23 cellular contexts compared by ENCODE assay signal in the genomic region with DNA sequence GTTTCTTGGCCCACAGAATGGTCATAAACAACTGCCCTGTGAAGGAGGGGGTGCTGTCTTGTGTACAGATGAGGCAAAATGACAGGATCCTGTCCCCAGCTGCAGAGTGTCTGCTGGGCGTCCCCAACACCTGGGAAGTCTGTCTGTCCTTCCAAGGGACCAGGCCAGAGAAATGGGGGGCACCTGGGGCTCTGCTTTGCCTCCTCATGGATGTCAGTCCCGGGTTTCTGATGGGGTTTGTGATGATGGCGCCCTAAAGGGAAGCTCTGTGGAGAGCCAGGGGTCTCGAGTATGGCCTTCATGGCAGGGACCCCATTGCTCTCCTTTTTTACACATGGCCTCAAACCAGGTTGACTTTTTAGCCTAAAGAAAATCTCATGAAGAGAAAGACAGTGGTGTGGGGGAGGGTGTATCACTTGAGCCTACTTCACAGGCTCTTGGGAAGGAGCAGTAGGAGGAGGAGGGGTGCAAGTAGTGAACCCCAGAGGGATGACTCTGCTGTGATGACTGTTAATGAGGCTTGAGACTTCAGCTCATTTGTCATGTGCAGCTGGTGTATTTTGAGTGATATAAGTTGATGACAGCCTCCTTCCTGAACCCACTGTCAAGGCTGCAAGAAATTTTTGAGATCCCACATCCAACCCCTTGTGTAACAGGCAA. TPM values are rescaled to one million over a fixed set of nuclear protein-coding genes. Genes with fewer than 3 reads are reported as not detected.
"Had no signal": no experiment of that assay in that cellular context is flagged by ENCODE, and none has a peak within 500 bp of the region (broad histone marks: within the 10 kb centered on the region; RNA-seq: fewer than 3 reads in every experiment).

No MANE protein-coding gene starts in this region.

- H3K9me3 ChIP-seq: body of pancreas, heart left ventricle, psoas muscle, testis, transverse colon had no signal

- H3K27me3 ChIP-seq: body of pancreas, heart left ventricle, testis, transverse colon had no signal

- H3K27ac ChIP-seq: body of pancreas, coronary artery, foreskin keratinocyte, heart left ventricle, psoas muscle, testis, transverse colon had no signal

- H3K36me3 ChIP-seq: heart left ventricle, transverse colon had no signal

- H3K4me1 ChIP-seq: body of pancreas, foreskin keratinocyte, psoas muscle, testis, transverse colon had no signal

- H3K4me3 ChIP-seq: body of pancreas, coronary artery, heart left ventricle, psoas muscle, testis, transverse colon had no signal

- ATAC-seq: activated CD4-positive, alpha-beta T cell treated with anti-CD3 and anti-CD28 coated beads for 36 hours; activated CD8-positive, alpha-beta T cell treated with anti-CD3 and anti-CD28 coated beads, Interleukin-2, amount 10 ng/mL, durations not matched to agents 7 days and 5 days; body of pancreas; effector memory CD8-positive, alpha-beta T cell; foreskin keratinocyte; heart left ventricle; left ventricle myocardium superior; naive thymus-derived CD4-positive, alpha-beta T cell; psoas muscle; right cardiac atrium had no signal

- DNase-seq: activated CD4-positive, alpha-beta T cell treated with anti-CD3 and anti-CD28 coated beads for 36 hours; activated CD4-positive, CD25-positive, alpha-beta regulatory T cell; activated CD8-positive, alpha-beta T cell treated with anti-CD3 and anti-CD28 coated beads, Interleukin-2, amount 10 ng/mL, durations not matched to agents 7 days and 5 days; activated effector memory CD4-positive, alpha-beta T cell treated with Interleukin-2 at 50 U/mL for 16 hours; activated naive CD4-positive, alpha-beta T cell treated with Interleukin-2 at 50 U/mL for 16 hours; body of pancreas; effector memory CD8-positive, alpha-beta T cell; erythroblast; foreskin keratinocyte; heart left ventricle; hypothalamus; immature natural killer cell; kidney glomerular epithelial cell; left ventricle myocardium superior; naive thymus-derived CD4-positive, alpha-beta T cell; psoas muscle; right cardiac atrium; stimulated activated CD4-positive, alpha-beta T cell treated with anti-CD3 and anti-CD28 coated beads, Interleukin-2, amount 100 ng/mL, for 48 hours; stimulated activated naive CD4-positive, alpha-beta T cell treated with Interleukin-2 at 50 U/mL for 16 hours; T-helper 1 cell; testis; transverse colon had no signal

RNA-seq across cellular contexts. Expression of a gene that starts 40.6 kb away (rescaled TPM):
- total RNA-seq: activated CD8-positive, alpha-beta T cell treated with anti-CD3 and anti-CD28 coated beads, Interleukin-2, amount 10 ng/mL, durations not matched to agents 7 days and 5 days had no signal
- polyA plus RNA-seq: immature natural killer cell had no signal
